In the genomic region with DNA sequence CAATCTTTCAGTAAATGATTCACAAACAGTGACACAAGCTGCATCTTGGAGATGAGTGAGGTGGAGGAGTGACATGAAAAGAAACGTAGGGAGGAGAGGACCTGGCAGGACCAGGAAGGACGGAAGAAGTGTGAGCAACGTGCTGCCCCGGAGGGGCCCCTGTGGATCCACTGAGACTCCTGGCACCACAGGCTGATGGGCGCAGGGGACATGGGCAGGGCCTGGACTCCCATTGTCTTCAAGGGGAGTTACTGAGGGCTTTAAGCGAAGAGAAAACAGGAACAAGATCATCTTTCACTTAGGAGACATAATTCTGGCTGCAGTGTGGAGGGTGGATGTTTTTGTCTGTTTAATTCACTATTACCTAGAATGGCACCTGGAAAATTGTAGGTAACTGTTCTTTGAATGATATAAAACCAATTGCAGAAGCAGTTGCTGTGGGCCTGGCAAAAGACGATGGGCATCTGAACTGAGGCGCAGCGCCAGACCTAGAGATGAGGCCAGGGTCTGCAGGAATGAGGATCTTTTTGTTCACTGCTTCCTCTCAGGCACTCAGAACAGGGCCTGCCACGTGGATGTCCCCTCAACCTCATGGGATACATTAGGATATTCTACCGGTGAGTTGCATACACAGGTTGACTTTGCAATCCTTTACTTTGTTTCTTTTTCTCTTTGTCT, we compare ENCODE assay signal across 26 cellular contexts.
"Had no signal": no experiment of that assay in that cellular context is flagged by ENCODE, and none has a peak within 500 bp of the region (broad histone marks: within the 10 kb centered on the region; RNA-seq: fewer than 3 reads in every experiment).

No MANE protein-coding gene starts in this region.

- H3K4me1 ChIP-seq: neural progenitor cell, pancreas, psoas muscle, stomach, tibial nerve, upper lobe of right lung, vagina had no signal

- H3K9me3 Mint-ChIP-seq: naive thymus-derived CD4-positive, alpha-beta T cell; natural killer cell; nephron; stimulated activated effector memory CD8-positive, alpha-beta T cell treated with anti-CD3 and anti-CD28 coated beads, Interleukin-12 subunit alpha, Interleukin-12 subunit beta, amount 100 ng/mL, for 72 hours; stimulated activated naive B cell treated with anti-CD40 and anti-IgM and Interleukin-4, amounts not matched to agents 10 μg/mL and 1 μg/mL and 100 μg/mL, for 72 hours; stimulated activated naive CD8-positive, alpha-beta T cell treated with anti-CD3 and anti-CD28 coated beads, Interleukin-15, Interleukin-2, amounts not matched to agents 100 ng/mL and 50 ng/mL, for 24 hours had no signal

- H3K9ac ChIP-seq: neural progenitor cell had no signal

- H3K27ac ChIP-seq: neural progenitor cell, pancreas, psoas muscle, skin epidermis, stomach, thoracic aorta, thyroid gland, tibial nerve, upper lobe of right lung, vagina had no signal

- H3K4me1 Mint-ChIP-seq: stimulated activated effector memory CD8-positive, alpha-beta T cell treated with anti-CD3 and anti-CD28 coated beads, Interleukin-12 subunit alpha, Interleukin-12 subunit beta, amount 100 ng/mL, for 72 hours had no signal

- H3K36me3 ChIP-seq: neural progenitor cell, pancreas, stomach, thoracic aorta, thyroid gland, tibial nerve, upper lobe of right lung, vagina had no signal

- DNase-seq: naive thymus-derived CD4-positive, alpha-beta T cell; natural killer cell; occipital lobe; pancreas; psoas muscle; right cardiac atrium; stimulated activated CD4-positive, alpha-beta T cell treated with anti-CD3 and anti-CD28 coated beads, Interleukin-15, amount 100 ng/mL, for 24 hours; stimulated activated CD4-positive, alpha-beta T cell treated with anti-CD3 and anti-CD28 coated beads, Interleukin-2, amount 100 ng/mL, for 24 hours; stimulated activated CD4-positive, alpha-beta T cell treated with anti-CD3 and anti-CD28 coated beads, Interleukin-2, amount 100 ng/mL, for 48 hours; stimulated activated CD4-positive, alpha-beta T cell treated with anti-CD3 and anti-CD28 coated beads, Interleukin-4, amount 100 ng/mL, for 24 hours; stimulated activated naive B cell treated with anti-CD40 and anti-IgM and Interleukin-4, amounts not matched to agents 10 μg/mL and 1 μg/mL and 100 μg/mL, for 72 hours; stimulated activated naive CD4-positive, alpha-beta T cell treated with Interleukin-2 at 50 U/mL for 16 hours; stomach; thyroid gland; trophoblast cell; upper lobe of right lung had no signal

- H3K4me3 ChIP-seq: neural progenitor cell, pancreas, psoas muscle, skin epidermis, stomach, thoracic aorta, thyroid gland, tibial nerve, upper lobe of right lung, vagina had no signal

- H3K4me3 Mint-ChIP-seq: naive thymus-derived CD4-positive, alpha-beta T cell; natural killer cell; nephron; neural progenitor cell; stimulated activated effector memory CD8-positive, alpha-beta T cell treated with anti-CD3 and anti-CD28 coated beads, Interleukin-12 subunit alpha, Interleukin-12 subunit beta, amount 100 ng/mL, for 72 hours; stimulated activated naive B cell treated with anti-CD40 and anti-IgM and Interleukin-4, amounts not matched to agents 10 μg/mL and 1 μg/mL and 100 μg/mL, for 72 hours; stimulated activated naive CD8-positive, alpha-beta T cell treated with anti-CD3 and anti-CD28 coated beads, Interleukin-15, Interleukin-2, amounts not matched to agents 100 ng/mL and 50 ng/mL, for 24 hours had no signal

- H3K27me3 Mint-ChIP-seq: progenitor cell of endocrine pancreas had no signal

- H3K27ac Mint-ChIP-seq: naive thymus-derived CD4-positive, alpha-beta T cell; natural killer cell; nephron; neural progenitor cell; progenitor cell of endocrine pancreas; stimulated activated effector memory CD8-positive, alpha-beta T cell treated with anti-CD3 and anti-CD28 coated beads, Interleukin-12 subunit alpha, Interleukin-12 subunit beta, amount 100 ng/mL, for 72 hours; stimulated activated naive B cell treated with anti-CD40 and anti-IgM and Interleukin-4, amounts not matched to agents 10 μg/mL and 1 μg/mL and 100 μg/mL, for 72 hours; stimulated activated naive CD8-positive, alpha-beta T cell treated with anti-CD3 and anti-CD28 coated beads, Interleukin-15, Interleukin-2, amounts not matched to agents 100 ng/mL and 50 ng/mL, for 24 hours had no signal

- ATAC-seq: naive thymus-derived CD4-positive, alpha-beta T cell; natural killer cell; pancreas; psoas muscle; right cardiac atrium; sciatic nerve; stimulated activated effector memory CD8-positive, alpha-beta T cell treated with anti-CD3 and anti-CD28 coated beads, Interleukin-12 subunit alpha, Interleukin-12 subunit beta, amount 100 ng/mL, for 72 hours; stimulated activated naive B cell treated with anti-CD40 and anti-IgM and Interleukin-4, amounts not matched to agents 10 μg/mL and 1 μg/mL and 100 μg/mL, for 72 hours; upper lobe of right lung had no signal

- H3K27me3 ChIP-seq: pancreas, thyroid gland, tibial nerve, upper lobe of right lung, vagina had no signal

- H3K4me2 ChIP-seq: neural progenitor cell had no signal

- H2AFZ ChIP-seq: neural progenitor cell had no signal

- FAIRE-seq: pancreas had no signal

- H3K36me3 Mint-ChIP-seq: natural killer cell; neural progenitor cell; stimulated activated effector memory CD8-positive, alpha-beta T cell treated with anti-CD3 and anti-CD28 coated beads, Interleukin-12 subunit alpha, Interleukin-12 subunit beta, amount 100 ng/mL, for 72 hours; stimulated activated naive B cell treated with anti-CD40 and anti-IgM and Interleukin-4, amounts not matched to agents 10 μg/mL and 1 μg/mL and 100 μg/mL, for 72 hours had no signal

- H3K9me3 ChIP-seq: pancreas, psoas muscle, stomach, thoracic aorta, thyroid gland, tibial nerve, upper lobe of right lung, vagina had no signal
